Comparison of ENCODE assay signal across 1 cellular context in the genomic region with DNA sequence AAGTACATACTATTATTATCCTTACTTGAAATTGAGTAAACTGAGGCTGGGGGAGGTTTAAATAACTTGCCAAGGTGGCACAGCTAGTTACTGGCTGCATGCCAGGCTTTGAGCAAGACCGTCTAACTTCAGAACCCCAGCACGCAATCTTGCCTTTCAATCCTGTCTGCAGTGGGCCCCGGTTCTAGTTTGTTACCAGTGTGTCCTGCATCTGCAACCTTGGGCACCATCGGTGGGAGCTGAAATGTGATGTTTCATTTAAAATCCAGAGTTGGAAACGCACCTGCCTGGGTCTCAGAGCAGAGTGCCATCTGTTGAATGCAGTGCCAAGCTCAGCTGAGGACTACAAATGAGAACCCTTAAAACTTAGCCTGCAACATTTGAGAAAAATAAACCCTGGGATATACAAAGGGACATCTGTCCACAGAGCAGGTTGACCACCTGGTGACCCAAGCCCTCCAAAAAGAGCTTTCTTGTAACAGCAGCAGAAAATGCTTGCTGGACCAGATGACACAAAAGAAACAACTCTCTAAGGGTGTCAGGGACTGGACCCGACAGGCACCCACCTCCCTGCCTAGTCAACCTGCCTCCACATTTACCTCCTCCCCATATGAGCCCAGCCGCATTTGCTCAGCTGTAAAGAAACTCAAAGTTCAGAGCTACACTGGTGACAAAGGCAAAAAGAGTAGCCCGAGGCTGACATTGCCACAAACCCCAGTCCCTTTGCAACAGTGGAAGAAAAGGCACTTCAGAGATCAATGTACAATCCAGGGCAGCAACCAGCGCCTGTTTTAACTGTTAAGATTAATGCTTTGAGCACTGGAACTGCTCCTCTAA.
A peak's percentile ranks its signal among the peaks of the same experiment; 100 is the strongest.
TF ChIP-seq lines count a peak whose summit lies in the region.

No MANE protein-coding gene starts in this region.

TF ChIP-seq in HepG2, 621 proteins besides CTCF, POLR2A, EP300 and RAD21 (continued from another document and continues in another):
- no peak for TF ChIP-seq RFXANK (CRISPR knock-in tag; IDR thresholded peaks at IDR 0.05)
- TF ChIP-seq, protein P1, sequence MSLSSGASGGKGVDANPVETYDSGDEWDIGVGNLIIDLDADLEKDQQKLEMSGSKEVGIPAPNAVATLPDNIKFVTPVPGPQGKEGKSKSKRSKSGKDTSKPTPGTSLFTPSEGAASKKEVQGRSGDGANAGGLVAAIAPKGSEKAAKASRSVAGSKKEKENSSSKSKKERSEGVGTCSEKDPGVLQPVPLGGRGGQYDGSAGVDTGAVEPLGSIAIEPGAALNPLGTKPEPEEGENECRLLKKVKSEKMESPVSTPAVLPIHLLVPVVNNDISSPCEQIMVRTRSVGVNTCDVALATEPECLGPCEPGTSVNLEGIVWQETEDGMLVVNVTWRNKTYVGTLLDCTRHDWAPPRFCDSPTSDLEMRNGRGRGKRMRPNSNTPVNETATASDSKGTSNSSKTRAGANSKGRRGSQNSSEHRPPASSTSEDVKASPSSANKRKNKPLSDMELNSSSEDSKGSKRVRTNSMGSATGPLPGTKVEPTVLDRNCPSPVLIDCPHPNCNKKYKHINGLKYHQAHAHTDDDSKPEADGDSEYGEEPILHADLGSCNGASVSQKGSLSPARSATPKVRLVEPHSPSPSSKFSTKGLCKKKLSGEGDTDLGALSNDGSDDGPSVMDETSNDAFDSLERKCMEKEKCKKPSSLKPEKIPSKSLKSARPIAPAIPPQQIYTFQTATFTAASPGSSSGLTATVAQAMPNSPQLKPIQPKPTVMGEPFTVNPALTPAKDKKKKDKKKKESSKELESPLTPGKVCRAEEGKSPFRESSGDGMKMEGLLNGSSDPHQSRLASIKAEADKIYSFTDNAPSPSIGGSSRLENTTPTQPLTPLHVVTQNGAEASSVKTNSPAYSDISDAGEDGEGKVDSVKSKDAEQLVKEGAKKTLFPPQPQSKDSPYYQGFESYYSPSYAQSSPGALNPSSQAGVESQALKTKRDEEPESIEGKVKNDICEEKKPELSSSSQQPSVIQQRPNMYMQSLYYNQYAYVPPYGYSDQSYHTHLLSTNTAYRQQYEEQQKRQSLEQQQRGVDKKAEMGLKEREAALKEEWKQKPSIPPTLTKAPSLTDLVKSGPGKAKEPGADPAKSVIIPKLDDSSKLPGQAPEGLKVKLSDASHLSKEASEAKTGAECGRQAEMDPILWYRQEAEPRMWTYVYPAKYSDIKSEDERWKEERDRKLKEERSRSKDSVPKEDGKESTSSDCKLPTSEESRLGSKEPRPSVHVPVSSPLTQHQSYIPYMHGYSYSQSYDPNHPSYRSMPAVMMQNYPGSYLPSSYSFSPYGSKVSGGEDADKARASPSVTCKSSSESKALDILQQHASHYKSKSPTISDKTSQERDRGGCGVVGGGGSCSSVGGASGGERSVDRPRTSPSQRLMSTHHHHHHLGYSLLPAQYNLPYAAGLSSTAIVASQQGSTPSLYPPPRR (CRISPR knock-in tag; IDR thresholded peaks at IDR 0.05; ENCODE audit: borderline replicate concordance), result peak; percentile 57; the same call in 1 of the 2 replicates
- TF ChIP-seq ZNF629 (CRISPR knock-in tag; conservative IDR thresholded peaks at IDR 0.05), result peak; percentile 40
- peak; percentile 53; the same call in 1 of the 2 replicates for TF ChIP-seq ZSCAN29 (CRISPR knock-in tag; conservative IDR thresholded peaks at IDR 0.05)
- peak; percentile 70; the same call in 1 of the 2 replicates for TF ChIP-seq ZNF775 (CRISPR knock-in tag; IDR thresholded peaks at IDR 0.05; ENCODE audit: borderline replicate concordance)
- no peak for TF ChIP-seq BRD4 (CRISPR knock-in tag; IDR thresholded peaks at IDR 0.05)
- no peak for TF ChIP-seq RBM22 (optimal IDR thresholded peaks at IDR 0.05; ENCODE audit: low read length)
- peak; percentile 76 for TF ChIP-seq SIN3A (IDR thresholded peaks at IDR 0.05; ENCODE audit: borderline replicate concordance, low read depth, low read length)
- TF ChIP-seq SMYD3 (CRISPR knock-in tag; IDR thresholded peaks at IDR 0.05), result no peak
- TF ChIP-seq IKZF1 (IDR thresholded peaks at IDR 0.05), result no peak
- TF ChIP-seq MLLT10 (CRISPR knock-in tag; IDR thresholded peaks at IDR 0.05), result no peak
- TF ChIP-seq ZNF598 (CRISPR knock-in tag; IDR thresholded peaks at IDR 0.05; ENCODE audit: borderline replicate concordance), result no peak
- TF ChIP-seq FOXK2 (IDR thresholded peaks at IDR 0.05), result peak; percentile 19; the same call in 1 of the 2 replicates
- peak; percentile 93 for TF ChIP-seq SAP130 (CRISPR knock-in tag; IDR thresholded peaks at IDR 0.05; ENCODE audit: low read depth)
- TF ChIP-seq ZNF484 (CRISPR knock-in tag; IDR thresholded peaks at IDR 0.05; ENCODE audit: borderline replicate concordance, low read depth), result no peak
- no peak for TF ChIP-seq PHF21A (CRISPR knock-in tag; IDR thresholded peaks at IDR 0.05)
- TF ChIP-seq CENPX (CRISPR knock-in tag; IDR thresholded peaks at IDR 0.05), result no peak
- TF ChIP-seq ZNF556 (CRISPR knock-in tag; IDR thresholded peaks at IDR 0.05; ENCODE audit: borderline replicate concordance), result peak; percentile 59; the same call in 1 of the 2 replicates
- TF ChIP-seq, protein P2, sequence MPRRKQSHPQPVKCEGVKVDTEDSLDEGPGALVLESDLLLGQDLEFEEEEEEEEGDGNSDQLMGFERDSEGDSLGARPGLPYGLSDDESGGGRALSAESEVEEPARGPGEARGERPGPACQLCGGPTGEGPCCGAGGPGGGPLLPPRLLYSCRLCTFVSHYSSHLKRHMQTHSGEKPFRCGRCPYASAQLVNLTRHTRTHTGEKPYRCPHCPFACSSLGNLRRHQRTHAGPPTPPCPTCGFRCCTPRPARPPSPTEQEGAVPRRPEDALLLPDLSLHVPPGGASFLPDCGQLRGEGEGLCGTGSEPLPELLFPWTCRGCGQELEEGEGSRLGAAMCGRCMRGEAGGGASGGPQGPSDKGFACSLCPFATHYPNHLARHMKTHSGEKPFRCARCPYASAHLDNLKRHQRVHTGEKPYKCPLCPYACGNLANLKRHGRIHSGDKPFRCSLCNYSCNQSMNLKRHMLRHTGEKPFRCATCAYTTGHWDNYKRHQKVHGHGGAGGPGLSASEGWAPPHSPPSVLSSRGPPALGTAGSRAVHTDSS (CRISPR knock-in tag; conservative IDR thresholded peaks at IDR 0.05), result no peak
- TF ChIP-seq ZNF841 (CRISPR knock-in tag; IDR thresholded peaks at IDR 0.05; ENCODE audit: borderline replicate concordance), result no peak
- TF ChIP-seq, protein P3, sequence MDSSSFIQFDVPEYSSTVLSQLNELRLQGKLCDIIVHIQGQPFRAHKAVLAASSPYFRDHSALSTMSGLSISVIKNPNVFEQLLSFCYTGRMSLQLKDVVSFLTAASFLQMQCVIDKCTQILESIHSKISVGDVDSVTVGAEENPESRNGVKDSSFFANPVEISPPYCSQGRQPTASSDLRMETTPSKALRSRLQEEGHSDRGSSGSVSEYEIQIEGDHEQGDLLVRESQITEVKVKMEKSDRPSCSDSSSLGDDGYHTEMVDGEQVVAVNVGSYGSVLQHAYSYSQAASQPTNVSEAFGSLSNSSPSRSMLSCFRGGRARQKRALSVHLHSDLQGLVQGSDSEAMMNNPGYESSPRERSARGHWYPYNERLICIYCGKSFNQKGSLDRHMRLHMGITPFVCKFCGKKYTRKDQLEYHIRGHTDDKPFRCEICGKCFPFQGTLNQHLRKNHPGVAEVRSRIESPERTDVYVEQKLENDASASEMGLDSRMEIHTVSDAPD (CRISPR knock-in tag; IDR thresholded peaks at IDR 0.05), result no peak
- TF ChIP-seq, protein P4, sequence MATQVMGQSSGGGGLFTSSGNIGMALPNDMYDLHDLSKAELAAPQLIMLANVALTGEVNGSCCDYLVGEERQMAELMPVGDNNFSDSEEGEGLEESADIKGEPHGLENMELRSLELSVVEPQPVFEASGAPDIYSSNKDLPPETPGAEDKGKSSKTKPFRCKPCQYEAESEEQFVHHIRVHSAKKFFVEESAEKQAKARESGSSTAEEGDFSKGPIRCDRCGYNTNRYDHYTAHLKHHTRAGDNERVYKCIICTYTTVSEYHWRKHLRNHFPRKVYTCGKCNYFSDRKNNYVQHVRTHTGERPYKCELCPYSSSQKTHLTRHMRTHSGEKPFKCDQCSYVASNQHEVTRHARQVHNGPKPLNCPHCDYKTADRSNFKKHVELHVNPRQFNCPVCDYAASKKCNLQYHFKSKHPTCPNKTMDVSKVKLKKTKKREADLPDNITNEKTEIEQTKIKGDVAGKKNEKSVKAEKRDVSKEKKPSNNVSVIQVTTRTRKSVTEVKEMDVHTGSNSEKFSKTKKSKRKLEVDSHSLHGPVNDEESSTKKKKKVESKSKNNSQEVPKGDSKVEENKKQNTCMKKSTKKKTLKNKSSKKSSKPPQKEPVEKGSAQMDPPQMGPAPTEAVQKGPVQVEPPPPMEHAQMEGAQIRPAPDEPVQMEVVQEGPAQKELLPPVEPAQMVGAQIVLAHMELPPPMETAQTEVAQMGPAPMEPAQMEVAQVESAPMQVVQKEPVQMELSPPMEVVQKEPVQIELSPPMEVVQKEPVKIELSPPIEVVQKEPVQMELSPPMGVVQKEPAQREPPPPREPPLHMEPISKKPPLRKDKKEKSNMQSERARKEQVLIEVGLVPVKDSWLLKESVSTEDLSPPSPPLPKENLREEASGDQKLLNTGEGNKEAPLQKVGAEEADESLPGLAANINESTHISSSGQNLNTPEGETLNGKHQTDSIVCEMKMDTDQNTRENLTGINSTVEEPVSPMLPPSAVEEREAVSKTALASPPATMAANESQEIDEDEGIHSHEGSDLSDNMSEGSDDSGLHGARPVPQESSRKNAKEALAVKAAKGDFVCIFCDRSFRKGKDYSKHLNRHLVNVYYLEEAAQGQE (IDR thresholded peaks at IDR 0.05; ENCODE audit: borderline replicate concordance in 1 of 2, low read depth in 1 of 2, low read length in 2 of 2), result no peak; a peak in 1 of 4 replicates
- TF ChIP-seq, protein P5, sequence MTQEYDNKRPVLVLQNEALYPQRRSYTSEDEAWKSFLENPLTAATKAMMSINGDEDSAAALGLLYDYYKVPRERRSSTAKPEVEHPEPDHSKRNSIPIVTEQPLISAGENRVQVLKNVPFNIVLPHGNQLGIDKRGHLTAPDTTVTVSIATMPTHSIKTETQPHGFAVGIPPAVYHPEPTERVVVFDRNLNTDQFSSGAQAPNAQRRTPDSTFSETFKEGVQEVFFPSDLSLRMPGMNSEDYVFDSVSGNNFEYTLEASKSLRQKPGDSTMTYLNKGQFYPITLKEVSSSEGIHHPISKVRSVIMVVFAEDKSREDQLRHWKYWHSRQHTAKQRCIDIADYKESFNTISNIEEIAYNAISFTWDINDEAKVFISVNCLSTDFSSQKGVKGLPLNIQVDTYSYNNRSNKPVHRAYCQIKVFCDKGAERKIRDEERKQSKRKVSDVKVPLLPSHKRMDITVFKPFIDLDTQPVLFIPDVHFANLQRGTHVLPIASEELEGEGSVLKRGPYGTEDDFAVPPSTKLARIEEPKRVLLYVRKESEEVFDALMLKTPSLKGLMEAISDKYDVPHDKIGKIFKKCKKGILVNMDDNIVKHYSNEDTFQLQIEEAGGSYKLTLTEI (CRISPR knock-in tag; conservative IDR thresholded peaks at IDR 0.05), result no peak
- peak; percentile 40; the same call in 1 of the 2 replicates for TF ChIP-seq ZNF670 (CRISPR knock-in tag; IDR thresholded peaks at IDR 0.05; ENCODE audit: borderline replicate concordance)
- no peak for TF ChIP-seq ZC3H4 (CRISPR knock-in tag; IDR thresholded peaks at IDR 0.05; ENCODE audit: borderline replicate concordance)
- TF ChIP-seq, protein P6, sequence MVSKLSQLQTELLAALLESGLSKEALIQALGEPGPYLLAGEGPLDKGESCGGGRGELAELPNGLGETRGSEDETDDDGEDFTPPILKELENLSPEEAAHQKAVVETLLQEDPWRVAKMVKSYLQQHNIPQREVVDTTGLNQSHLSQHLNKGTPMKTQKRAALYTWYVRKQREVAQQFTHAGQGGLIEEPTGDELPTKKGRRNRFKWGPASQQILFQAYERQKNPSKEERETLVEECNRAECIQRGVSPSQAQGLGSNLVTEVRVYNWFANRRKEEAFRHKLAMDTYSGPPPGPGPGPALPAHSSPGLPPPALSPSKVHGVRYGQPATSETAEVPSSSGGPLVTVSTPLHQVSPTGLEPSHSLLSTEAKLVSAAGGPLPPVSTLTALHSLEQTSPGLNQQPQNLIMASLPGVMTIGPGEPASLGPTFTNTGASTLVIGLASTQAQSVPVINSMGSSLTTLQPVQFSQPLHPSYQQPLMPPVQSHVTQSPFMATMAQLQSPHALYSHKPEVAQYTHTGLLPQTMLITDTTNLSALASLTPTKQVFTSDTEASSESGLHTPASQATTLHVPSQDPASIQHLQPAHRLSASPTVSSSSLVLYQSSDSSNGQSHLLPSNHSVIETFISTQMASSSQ (IDR thresholded peaks at IDR 0.05; ENCODE audit: low read depth), result no peak
- TF ChIP-seq, protein P6 (CRISPR knock-in tag; IDR thresholded peaks at IDR 0.05; ENCODE audit: borderline replicate concordance), result peak; percentile 40; the same call in 1 of the 2 replicates
- no peak for TF ChIP-seq U2AF1 (optimal IDR thresholded peaks at IDR 0.05; ENCODE audit: low read depth, low read length)
- TF ChIP-seq, protein P7, sequence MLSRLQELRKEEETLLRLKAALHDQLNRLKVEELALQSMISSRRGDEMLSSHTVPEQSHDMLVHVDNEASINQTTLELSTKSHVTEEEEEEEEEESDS (CRISPR knock-in tag; IDR thresholded peaks at IDR 0.05; ENCODE audit: borderline replicate concordance), result no peak
- no peak for TF ChIP-seq ZNF589 (CRISPR knock-in tag; conservative IDR thresholded peaks at IDR 0.05)
- 0 out of 2 replicates have a peak, but pooled peaks have one; percentile 49 for TF ChIP-seq ZNF232 (CRISPR knock-in tag; IDR thresholded peaks at IDR 0.05; ENCODE audit: borderline replicate concordance)
- TF ChIP-seq ELF4 (CRISPR knock-in tag; IDR thresholded peaks at IDR 0.05; ENCODE audit: borderline replicate concordance), result no peak
- TF ChIP-seq ZNF205 (CRISPR knock-in tag; IDR thresholded peaks at IDR 0.05), result peak; percentile 65; the same call in 1 of the 2 replicates
- TF ChIP-seq, protein P8, sequence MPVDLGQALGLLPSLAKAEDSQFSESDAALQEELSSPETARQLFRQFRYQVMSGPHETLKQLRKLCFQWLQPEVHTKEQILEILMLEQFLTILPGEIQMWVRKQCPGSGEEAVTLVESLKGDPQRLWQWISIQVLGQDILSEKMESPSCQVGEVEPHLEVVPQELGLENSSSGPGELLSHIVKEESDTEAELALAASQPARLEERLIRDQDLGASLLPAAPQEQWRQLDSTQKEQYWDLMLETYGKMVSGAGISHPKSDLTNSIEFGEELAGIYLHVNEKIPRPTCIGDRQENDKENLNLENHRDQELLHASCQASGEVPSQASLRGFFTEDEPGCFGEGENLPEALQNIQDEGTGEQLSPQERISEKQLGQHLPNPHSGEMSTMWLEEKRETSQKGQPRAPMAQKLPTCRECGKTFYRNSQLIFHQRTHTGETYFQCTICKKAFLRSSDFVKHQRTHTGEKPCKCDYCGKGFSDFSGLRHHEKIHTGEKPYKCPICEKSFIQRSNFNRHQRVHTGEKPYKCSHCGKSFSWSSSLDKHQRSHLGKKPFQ (CRISPR knock-in tag; IDR thresholded peaks at IDR 0.05; ENCODE audit: insufficient replicate concordance), result peak; percentile 10
- TF ChIP-seq HDAC1 (CRISPR knock-in tag; IDR thresholded peaks at IDR 0.05), result no peak; the same call in 1 of the 2 replicates
- no peak for TF ChIP-seq TBX2 (CRISPR knock-in tag; IDR thresholded peaks at IDR 0.05; ENCODE audit: borderline replicate concordance)
